ENCODE assay signal across 22 cellular contexts in genomic region chr3:12051586-12051985, GRCh38.
A peak's percentile ranks its signal among the peaks of the same experiment; 100 is the strongest.
DNase-seq lines count a peak whose midpoint lies in the region; ATAC-seq and TF ChIP-seq lines count a peak whose summit lies in the region.
"Had no signal": no experiment of that assay in that cellular context is flagged by ENCODE, and none has a peak within 500 bp of the region (broad histone marks: within the 10 kb centered on the region; RNA-seq: fewer than 3 reads in every experiment).

No MANE protein-coding gene starts in this region.

- H3K9me3 ChIP-seq in parathyroid adenoma (ENCODE audit: control insufficient read depth, low read length), result no peaks in the 10 kb centered on the region
- H3K9me3 ChIP-seq: BE2C, BLaER1 had no signal

- peak overlapping the region; percentile 66 for H3K27ac ChIP-seq in parathyroid adenoma
- H3K27ac ChIP-seq: BLaER1 had no signal

- no peak for TF ChIP-seq CTCF in parathyroid adenoma (IDR thresholded peaks at IDR 0.05)

- peaks cover 16% of the 10 kb centered on the region for H3K4me1 ChIP-seq in parathyroid adenoma

- ATAC-seq in GM21360 (IDR thresholded peaks at IDR 0.05; ENCODE audit: unreplicated experiment) (no peak), HG02759 (IDR thresholded peaks at IDR 0.05; ENCODE audit: unreplicated experiment) (no peak), GM21447 (IDR thresholded peaks at IDR 0.05; ENCODE audit: unreplicated experiment) (no peak), GM19452 (IDR thresholded peaks at IDR 0.05; ENCODE audit: unreplicated experiment) (no peak)

- peaks cover 18% of the 10 kb centered on the region for H3K79me2 ChIP-seq in parathyroid adenoma

- DNase-seq in inferior parietal cortex (ENCODE audit: extremely low spot score) (peak; percentile 38), superior temporal gyrus (ENCODE audit: extremely low spot score) (peak; percentile 60)
- DNase-seq: 8988T; ACHN; BE2C; C1 segment of cervical spinal cord; CD4-positive, alpha-beta memory T cell; CD4-positive, CD25-positive, alpha-beta regulatory T cell; CD8-positive, alpha-beta memory T cell; COR-L47; DMS 273 treated with DMSO at 0.1 percent for 48 hours; DMS153; DMS53; DMS79; DND-41; GF-D8 had no signal

- H2AFZ ChIP-seq in parathyroid adenoma, result no peak overlapping the region

- no peaks in the 10 kb centered on the region for H3K27me3 ChIP-seq in parathyroid adenoma (ENCODE audit: control insufficient read depth, insufficient read depth, low read length)
- H3K27me3 ChIP-seq: BE2C, BLaER1 had no signal

- H3K9ac ChIP-seq in parathyroid adenoma, result no peak overlapping the region
- H3K9ac ChIP-seq: BLaER1 had no signal

- H3K4me3 ChIP-seq in parathyroid adenoma (ENCODE audit: low read depth, low read length), result no peak overlapping the region
- H3K4me3 ChIP-seq: BLaER1 had no signal

- no peaks in the 10 kb centered on the region for H3K36me3 ChIP-seq in parathyroid adenoma (ENCODE audit: control insufficient read depth, insufficient read depth, low read length)
- H3K36me3 ChIP-seq: BE2C, BLaER1 had no signal

- H3K4me2 ChIP-seq in parathyroid adenoma (ENCODE audit: low read length), result no peak overlapping the region
- H3K4me2 ChIP-seq: BLaER1 had no signal
